In genomic region chr3:10508619-10509260, GRCh38 we compare ENCODE assay signal across 1 cellular context.
A peak's percentile ranks its signal among the peaks of the same experiment; 100 is the strongest.
TF ChIP-seq lines count a peak whose summit lies in the region.

No MANE protein-coding gene starts in this region.

TF ChIP-seq in HepG2, 621 proteins besides CTCF, POLR2A, EP300 and RAD21 (continued from another document and continues in another):
- TF ChIP-seq E2F1 (CRISPR knock-in tag; IDR thresholded peaks at IDR 0.05), result no peak
- no peak for TF ChIP-seq ZNF839 (CRISPR knock-in tag; IDR thresholded peaks at IDR 0.05; ENCODE audit: borderline replicate concordance)
- TF ChIP-seq IRF1 (CRISPR knock-in tag; IDR thresholded peaks at IDR 0.05; ENCODE audit: low read depth), result no peak
- no peak for TF ChIP-seq USF2 (IDR thresholded peaks at IDR 0.05; ENCODE audit: low read depth, low read length)
- no peak for TF ChIP-seq USF2 (CRISPR knock-in tag; IDR thresholded peaks at IDR 0.05; ENCODE audit: borderline replicate concordance)
- peak; percentile 63; the same call in 1 of the 2 replicates for TF ChIP-seq GABPB1 (CRISPR knock-in tag; IDR thresholded peaks at IDR 0.05)
- no peak for TF ChIP-seq FOXO4 (CRISPR knock-in tag; conservative IDR thresholded peaks at IDR 0.05)
- TF ChIP-seq TARDBP (CRISPR knock-in tag; IDR thresholded peaks at IDR 0.05), result peak; percentile 99
- TF ChIP-seq ZBTB20 (CRISPR knock-in tag; IDR thresholded peaks at IDR 0.05; ENCODE audit: borderline replicate concordance, low read depth), result peak; percentile 85
- TF ChIP-seq ZNF30 (CRISPR knock-in tag; IDR thresholded peaks at IDR 0.05), result no peak
- TF ChIP-seq HDAC1 (CRISPR knock-in tag; IDR thresholded peaks at IDR 0.05), result peak; percentile 99
- TF ChIP-seq ARHGAP35 (CRISPR knock-in tag; IDR thresholded peaks at IDR 0.05; ENCODE audit: borderline replicate concordance), result no peak
- TF ChIP-seq DNMT3B (CRISPR knock-in tag; conservative IDR thresholded peaks at IDR 0.05), result no peak
- TF ChIP-seq SPEN (CRISPR knock-in tag; IDR thresholded peaks at IDR 0.05; ENCODE audit: low read depth), result peak; percentile 90; the same call in 1 of the 2 replicates
- TF ChIP-seq ARNT2 (CRISPR knock-in tag; IDR thresholded peaks at IDR 0.05; ENCODE audit: low read depth), result peak; percentile 94
- TF ChIP-seq PREB (CRISPR knock-in tag; IDR thresholded peaks at IDR 0.05), result no peak
- TF ChIP-seq GFI1 (CRISPR knock-in tag; IDR thresholded peaks at IDR 0.05; ENCODE audit: borderline replicate concordance), result peak; percentile 87
- peak; percentile 98 for TF ChIP-seq MED1 (CRISPR knock-in tag; IDR thresholded peaks at IDR 0.05)
- peak; percentile 85 for TF ChIP-seq BRD4 (CRISPR knock-in tag; IDR thresholded peaks at IDR 0.05)
- peak; percentile 75 for TF ChIP-seq MYPOP (CRISPR knock-in tag; IDR thresholded peaks at IDR 0.05)
- TF ChIP-seq ZNF44 (CRISPR knock-in tag; IDR thresholded peaks at IDR 0.05), result no peak
- TF ChIP-seq ZNF430 (CRISPR knock-in tag; IDR thresholded peaks at IDR 0.05), result 0 out of 2 replicates have a peak, but pooled peaks have one; percentile 59
- no peak for TF ChIP-seq RFXANK (CRISPR knock-in tag; IDR thresholded peaks at IDR 0.05)
- no peak for TF ChIP-seq ZBTB42 (CRISPR knock-in tag; IDR thresholded peaks at IDR 0.05)
- peak; percentile 26; the same call in 1 of the 2 replicates for TF ChIP-seq EHMT2 (IDR thresholded peaks at IDR 0.05; ENCODE audit: borderline replicate concordance, low read depth, low read length)
- TF ChIP-seq ZNF737 (CRISPR knock-in tag; IDR thresholded peaks at IDR 0.05; ENCODE audit: borderline replicate concordance), result peak; percentile 92; the same call in 1 of the 2 replicates
- peak; percentile 83 for TF ChIP-seq SKI (IDR thresholded peaks at IDR 0.05; ENCODE audit: partially characterized antibody)
- no peak for TF ChIP-seq CERS6 (CRISPR knock-in tag; IDR thresholded peaks at IDR 0.05)
- TF ChIP-seq SAFB2 (CRISPR knock-in tag; IDR thresholded peaks at IDR 0.05; ENCODE audit: borderline replicate concordance, low read depth), result no peak
- TF ChIP-seq ZNF746 (CRISPR knock-in tag; IDR thresholded peaks at IDR 0.05), result peak; percentile 99
- TF ChIP-seq TCF7 (IDR thresholded peaks at IDR 0.05; ENCODE audit: low read depth), result peak; percentile 59
- TF ChIP-seq NFRKB (IDR thresholded peaks at IDR 0.05), result no peak
- TF ChIP-seq ZNF552 (CRISPR knock-in tag; IDR thresholded peaks at IDR 0.05; ENCODE audit: borderline replicate concordance), result no peak
- no peak for TF ChIP-seq ZNF260 (CRISPR knock-in tag; IDR thresholded peaks at IDR 0.05; ENCODE audit: borderline replicate concordance, low read depth)
- no peak for TF ChIP-seq NAIF1 (CRISPR knock-in tag; IDR thresholded peaks at IDR 0.05; ENCODE audit: borderline replicate concordance)
- no peak for TF ChIP-seq ZNF674 (CRISPR knock-in tag; IDR thresholded peaks at IDR 0.05; ENCODE audit: low read depth)
- TF ChIP-seq ZBTB2 (CRISPR knock-in tag; IDR thresholded peaks at IDR 0.05; ENCODE audit: low read depth), result no peak
- TF ChIP-seq SP140L (CRISPR knock-in tag; IDR thresholded peaks at IDR 0.05; ENCODE audit: borderline replicate concordance), result peak; percentile 73; the same call in 1 of the 2 replicates
- peak; percentile 85 for TF ChIP-seq ZNF644 (CRISPR knock-in tag; IDR thresholded peaks at IDR 0.05; ENCODE audit: low read depth)
- peak; percentile 98 for TF ChIP-seq CEBPG (CRISPR knock-in tag; IDR thresholded peaks at IDR 0.05)
- TF ChIP-seq MAFG (CRISPR knock-in tag; IDR thresholded peaks at IDR 0.05), result no peak
- no peak for TF ChIP-seq ETS1 (CRISPR knock-in tag; IDR thresholded peaks at IDR 0.05)
- peak; percentile 73; the same call in 1 of the 2 replicates for TF ChIP-seq ZBTB33 (CRISPR knock-in tag; IDR thresholded peaks at IDR 0.05)
- no peak for TF ChIP-seq SIN3B (IDR thresholded peaks at IDR 0.05; ENCODE audit: low read length)
- 0 out of 2 replicates have a peak, but pooled peaks have one; percentile 14 for TF ChIP-seq MAFF (IDR thresholded peaks at IDR 0.05; ENCODE audit: low read depth, low read length)
- peak; percentile 86; the same call in 1 of the 2 replicates for TF ChIP-seq KAT7 (CRISPR knock-in tag; IDR thresholded peaks at IDR 0.05; ENCODE audit: borderline replicate concordance)
- peak; percentile 93; the same call in 1 of the 2 replicates for TF ChIP-seq ZSCAN21 (CRISPR knock-in tag; IDR thresholded peaks at IDR 0.05; ENCODE audit: borderline replicate concordance)
- peak; percentile 89; the same call in 1 of the 2 replicates for TF ChIP-seq ZNF709 (CRISPR knock-in tag; IDR thresholded peaks at IDR 0.05)
- TF ChIP-seq HNF4G (IDR thresholded peaks at IDR 0.05; ENCODE audit: borderline replicate concordance, low read depth, low read length), result peak; percentile 87
- peak; percentile 97 for TF ChIP-seq HNF4G (CRISPR knock-in tag; IDR thresholded peaks at IDR 0.05; ENCODE audit: borderline replicate concordance, low read depth)
- TF ChIP-seq GRHL1 (CRISPR knock-in tag; conservative IDR thresholded peaks at IDR 0.05), result no peak
- peak; percentile 90 for TF ChIP-seq ISL2 (CRISPR knock-in tag; IDR thresholded peaks at IDR 0.05)
- no peak for TF ChIP-seq MTERF4 (CRISPR knock-in tag; IDR thresholded peaks at IDR 0.05)
